ENCODE assay signal across 14 cellular contexts in the genomic region with DNA sequence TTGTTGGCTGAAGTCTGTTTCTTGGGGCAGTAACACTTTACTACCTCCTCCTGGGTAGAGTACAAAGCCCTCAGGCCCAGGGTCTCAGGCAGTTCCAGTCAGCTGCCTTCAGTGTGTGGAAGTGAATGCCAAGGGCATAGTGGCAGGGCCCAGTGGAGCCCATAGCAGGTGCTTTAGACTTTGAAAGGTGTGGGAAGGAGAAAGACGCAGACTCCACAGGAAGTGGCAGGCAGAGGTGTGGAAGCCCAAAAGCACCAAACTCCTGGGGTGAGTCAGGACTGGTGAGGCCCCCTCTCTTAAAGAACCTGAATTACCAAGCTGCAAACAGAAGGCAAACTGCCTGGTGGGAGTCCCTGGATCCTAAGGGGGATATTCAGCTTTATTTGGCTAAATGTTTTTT.
"Had no signal": no experiment of that assay in that cellular context is flagged by ENCODE, and none has a peak within 500 bp of the region (broad histone marks: within the 10 kb centered on the region; RNA-seq: fewer than 3 reads in every experiment).

No MANE protein-coding gene starts in this region.

- DNase-seq: activated CD4-positive, alpha-beta T cell treated with anti-CD3 and anti-CD28 coated beads for 4 hours; aorta; foreskin melanocyte; heart left ventricle; islet precursor cell; stimulated activated CD4-positive, alpha-beta T cell treated with anti-CD3 and anti-CD28 coated beads, Interleukin-12 subunit alpha, Interleukin-12 subunit beta, amount 100 ng/mL, for 4 hours; stimulated activated CD4-positive, alpha-beta T cell treated with anti-CD3 and anti-CD28 coated beads, Interleukin-4, amount 100 ng/mL, for 1 hour; T-cell; tibial artery had no signal

- H3K4me3 Mint-ChIP-seq: memory B cell, neural crest cell, T-cell had no signal

- H3K4me3 ChIP-seq: heart left ventricle, tibial artery, vagina had no signal

- H3K27me3 ChIP-seq: heart left ventricle, tibial artery, vagina had no signal

- H3K4me1 ChIP-seq: tibial artery, vagina had no signal

- H3K36me3 ChIP-seq: tibial artery, vagina had no signal

- H3K36me3 Mint-ChIP-seq: memory B cell, T-cell had no signal

- H3K4me1 Mint-ChIP-seq: memory B cell, neural crest cell had no signal

- H3K27ac ChIP-seq: heart left ventricle, tibial artery, vagina, VCaP had no signal

- ATAC-seq: left lobe of liver, T-cell had no signal

- H3K27ac Mint-ChIP-seq: memory B cell, T-cell had no signal
